16 cellular contexts compared by ENCODE assay signal in the genomic region with DNA sequence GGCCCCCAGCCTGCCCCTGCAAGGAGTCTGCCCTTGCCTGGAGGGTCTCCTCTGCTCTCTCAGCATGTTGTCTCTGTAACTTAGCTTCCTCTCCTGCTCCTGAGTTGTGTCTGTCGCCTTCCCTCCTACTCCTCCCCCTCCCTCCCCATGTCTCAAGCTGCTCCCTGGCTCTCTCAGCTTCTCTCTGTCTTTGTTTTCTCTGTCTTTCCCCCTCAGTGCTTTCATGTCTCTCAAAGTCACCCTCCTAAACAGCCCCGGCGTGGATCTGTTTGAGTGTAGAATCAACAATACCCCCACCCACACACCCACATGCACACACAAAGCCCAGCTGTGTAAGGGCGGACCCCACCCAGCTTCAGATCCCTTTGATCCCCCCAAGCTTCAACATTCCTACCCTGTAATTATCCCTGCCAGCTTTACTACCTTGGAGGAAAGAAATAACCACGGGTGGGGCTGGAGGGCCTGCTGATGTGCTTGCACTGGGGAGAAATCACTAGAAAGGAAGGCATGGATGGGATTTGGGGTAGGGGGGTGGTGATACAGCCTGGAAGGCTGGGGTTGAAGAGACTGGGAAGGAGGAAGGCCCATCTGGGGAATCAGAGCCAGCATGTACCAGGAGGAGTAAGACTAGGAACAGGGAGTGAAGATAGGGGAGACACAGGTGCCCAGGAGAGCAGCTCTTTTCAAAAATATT. TPM values are rescaled to one million over a fixed set of nuclear protein-coding genes. Genes with fewer than 3 reads are reported as not detected.
DNase-seq lines count a peak whose midpoint lies in the region; ATAC-seq, FAIRE-seq and TF ChIP-seq lines count a peak whose summit lies in the region.
"Had no signal": no experiment of that assay in that cellular context is flagged by ENCODE, and none has a peak within 500 bp of the region (broad histone marks: within the 10 kb centered on the region; RNA-seq: fewer than 3 reads in every experiment).

No MANE protein-coding gene starts in this region.

- CTCF ChIA-PET in HepG2 (lab: Yijun Ruan, JAX; ENCODE audit: low intra/inter-chr PET ratio, low total read pairs), result no interaction called here

- in situ Hi-C loops in HepG2 (cut with HindIII; ENCODE audit: extremely low pct_ligation_motif_present, low pct_unique_long_range_greater_than_20kb), result no loop called here

- H3K27ac ChIP-seq in HepG2 (ENCODE audit: extremely low read length, insufficient read depth, low read length) (no peak overlapping the region), right lobe of liver (no peak overlapping the region), ectodermal cell (ENCODE audit: insufficient read depth, low read depth, low read length, poor library complexity, severe bottlenecking) (peak overlapping the region; percentile 71), dorsolateral prefrontal cortex (no peak overlapping the region)
- H3K27ac ChIP-seq: pancreas, tibial nerve had no signal

- 2% methylated on average over 5 of the region's 5 CpGs for WGBS in HepG2 (ENCODE audit: low lambda C conversion rate)
- WGBS in right lobe of liver (ENCODE audit: insufficient coverage, low coverage, low lambda C conversion rate, missing lambda C conversion rate), result 70% methylated on average over 4 of the region's 5 CpGs
- WGBS in ectodermal cell, 2 experiments, result 8 to 10% methylated on average over 5 of the region's 5 CpGs

- peak overlapping the region; percentile 63 for H3K4me2 ChIP-seq in HepG2 (ENCODE audit: low read depth, low read length)

- no TSS peak for BruUV-seq in HepG2 (replicated peaks; lab: Mats Ljungman, UMichigan)

- H3K4me3 Mint-ChIP-seq in naive thymus-derived CD8-positive, alpha-beta T cell, result peak overlapping the region in 1 of 10 donors; percentile 5
- H3K4me3 Mint-ChIP-seq: activated T-helper 17 cell treated with anti-CD3 and anti-CD28 coated beads, Interleukin-2, amount 50 U/mL, for 72 hours had no signal

- H2AFZ ChIP-seq in HepG2 (ENCODE audit: low read length), result peak overlapping the region; percentile 5

- peak; percentile 32 for FAIRE-seq in HepG2 (lab: Jason Lieb, UNC)
- FAIRE-seq: frontal cortex, pancreas had no signal

- H3K27me3 ChIP-seq in HepG2 (ENCODE audit: control insufficient read depth in 1 of 2, insufficient read depth in 2 of 2, low read length in 2 of 2) (peaks cover 14 to 51% of the 10 kb centered on the region in 2 experiments; a peak in 4 of 5 replicates), right lobe of liver (no peaks in the 10 kb centered on the region), ectodermal cell (ENCODE audit: control insufficient read depth, insufficient read depth, low read length, poor library complexity, severe bottlenecking) (peaks cover 38% of the 10 kb centered on the region), dorsolateral prefrontal cortex (no peaks in the 10 kb centered on the region)
- H3K27me3 ChIP-seq: pancreas, tibial nerve had no signal

- no peak overlapping the region; the same call in 1 of the 2 replicates for H3K9ac ChIP-seq in HepG2 (ENCODE audit: insufficient read depth, low read depth, low read length)

- peak; percentile 68 for DNase-seq in HepG2 (ENCODE audit: low spot score)
- no peak for DNase-seq in right lobe of liver
- DNase-seq in naive thymus-derived CD8-positive, alpha-beta T cell, result no peak
- DNase-seq in dorsolateral prefrontal cortex, result no peak
- DNase-seq in NCI-H1694 treated with DMSO at 0.1 percent for 48 hours (lab: John Stamatoyannopoulos, UW), result no peak
- no peak for DNase-seq in kidney tubule cell (ENCODE audit: low spot score)
- DNase-seq: activated CD4-positive, alpha-beta T cell treated with anti-CD3 and anti-CD28 coated beads, Interleukin-2, amount 50 U/mL, for 1 hour; NCI-H446 treated with DMSO at 0.1 percent for 48 hours; pancreas; RPMI8226; T-helper 2 cell had no signal

- H3K36me3 ChIP-seq in HepG2 (replicated peaks in 1 of 2; ENCODE audit: control insufficient read depth in 1 of 2, insufficient read depth in 2 of 2, low read length in 2 of 2) (no peaks in the 10 kb centered on the region), right lobe of liver (no peaks in the 10 kb centered on the region), ectodermal cell (ENCODE audit: control insufficient read depth, insufficient read depth, low read length) (no peaks in the 10 kb centered on the region)
- H3K36me3 ChIP-seq: pancreas, tibial nerve had no signal

- no peaks in the 10 kb centered on the region for H3K9me3 Mint-ChIP-seq in naive thymus-derived CD8-positive, alpha-beta T cell
- H3K9me3 Mint-ChIP-seq: activated T-helper 17 cell treated with anti-CD3 and anti-CD28 coated beads, Interleukin-2, amount 50 U/mL, for 72 hours had no signal

- no peak for TF ChIP-seq CTCF in HepG2 (CRISPR knock-in tag; IDR thresholded peaks at IDR 0.05)
- no peak for TF ChIP-seq CTCF in right lobe of liver (IDR thresholded peaks at IDR 0.05)
- TF ChIP-seq CTCF in dorsolateral prefrontal cortex (IDR thresholded peaks at IDR 0.05 in 54 of 56, conservative IDR thresholded peaks at IDR 0.05 in 2 of 56; ENCODE audit: low read depth in 1 of 56, partially characterized antibody in 56 of 56), result no peak

- intact Hi-C loops in HepG2 (cut with micrococcal nuclease; ENCODE audit: unreplicated experiment), result no loop called here
- intact Hi-C loops in right lobe of liver (cut with DNase I), result loop anchor here in 1 of 2 donors (10.0 kb wide), 1 partner anchor 51 kb away; a partner anchor contains a TSS
- intact Hi-C loops in dorsolateral prefrontal cortex (cut with DNase I), result no loop called here

- no peaks in the 10 kb centered on the region for H4K20me1 ChIP-seq in HepG2 (ENCODE audit: insufficient read depth, low read length)

- TF ChIP-seq RAD21 in HepG2 (CRISPR knock-in tag; IDR thresholded peaks at IDR 0.05), result no peak

- no peaks in the 10 kb centered on the region for H3K36me3 Mint-ChIP-seq in naive thymus-derived CD8-positive, alpha-beta T cell

- peak overlapping the region in 1 of 3 experiments; percentile 43; a peak in 2 of 6 replicates for H3K4me3 ChIP-seq in HepG2 (replicated peaks in 1 of 3; ENCODE audit: insufficient read depth in 1 of 3, low read depth in 2 of 3, low read length in 3 of 3)
- H3K4me3 ChIP-seq in right lobe of liver, result no peak overlapping the region
- H3K4me3 ChIP-seq in ectodermal cell (ENCODE audit: insufficient read depth, low read depth, low read length), result no peak overlapping the region
- H3K4me3 ChIP-seq in dorsolateral prefrontal cortex, result no peak overlapping the region
- H3K4me3 ChIP-seq: pancreas, tibial nerve had no signal

- ATAC-seq in HepG2, result no peak; the same call in 2 of the 3 replicates
- no peak for ATAC-seq in right lobe of liver
- ATAC-seq in naive thymus-derived CD8-positive, alpha-beta T cell, result no peak
- ATAC-seq in GM21717 (IDR thresholded peaks at IDR 0.05; ENCODE audit: unreplicated experiment), result no peak
- ATAC-seq: activated T-helper 17 cell treated with anti-CD3 and anti-CD28 coated beads, Interleukin-2, amount 50 U/mL, for 72 hours; pancreas had no signal

- no peaks in the 10 kb centered on the region for H3K27me3 Mint-ChIP-seq in naive thymus-derived CD8-positive, alpha-beta T cell
- H3K27me3 Mint-ChIP-seq: activated T-helper 17 cell treated with anti-CD3 and anti-CD28 coated beads, Interleukin-2, amount 50 U/mL, for 72 hours had no signal

- no peak for TF ChIP-seq EP300 in HepG2 (IDR thresholded peaks at IDR 0.05; ENCODE audit: low read depth in 2 of 2, low read length in 2 of 2)
- TF ChIP-seq EP300 in HepG2 (CRISPR knock-in tag; IDR thresholded peaks at IDR 0.05; ENCODE audit: borderline replicate concordance), result no peak

- peaks cover 18 to 28% (median 25%) of the 10 kb centered on the region in 4 donors for H3K4me1 Mint-ChIP-seq in naive thymus-derived CD8-positive, alpha-beta T cell

- POLR2A ChIA-PET in HepG2 (lab: Yijun Ruan, JAX), result interaction anchor here (0.6 to 5.1 kb wide), 18 partner anchors 11 to 188 kb away, joined by 3 to 31 read pairs (median 4); a partner anchor contains a TSS
- POLR2A ChIA-PET in naive thymus-derived CD8-positive, alpha-beta T cell (lab: Charles Lee), result interaction anchor here (1.0 kb wide), 1 partner anchor 11 kb away, joined by 5 read pairs; a partner anchor contains a TSS

- TF ChIP-seq POLR2A in HepG2 (IDR thresholded peaks at IDR 0.05; ENCODE audit: insufficient read depth in 1 of 2, low read depth in 2 of 2, low read length in 2 of 2) (no peak), right lobe of liver (IDR thresholded peaks at IDR 0.05) (no peak)

- peak overlapping the region in 7 of 10 donors; percentile 10 to 88 (median 75) for H3K27ac Mint-ChIP-seq in naive thymus-derived CD8-positive, alpha-beta T cell
- H3K27ac Mint-ChIP-seq: activated T-helper 17 cell treated with anti-CD3 and anti-CD28 coated beads, Interleukin-2, amount 50 U/mL, for 72 hours had no signal

- H3K9me3 ChIP-seq in HepG2 (ENCODE audit: low read length) (no peaks in the 10 kb centered on the region), right lobe of liver (no peaks in the 10 kb centered on the region), ectodermal cell (ENCODE audit: control insufficient read depth, low read length) (no peaks in the 10 kb centered on the region)
- H3K9me3 ChIP-seq: pancreas, tibial nerve had no signal

- H3K4me1 ChIP-seq in HepG2 (ENCODE audit: insufficient read depth, low read length) (peaks cover 34% of the 10 kb centered on the region), right lobe of liver (no peaks in the 10 kb centered on the region), ectodermal cell (ENCODE audit: control insufficient read depth, insufficient read depth, low read length) (peaks cover 34% of the 10 kb centered on the region)
- H3K4me1 ChIP-seq: pancreas had no signal

- H3K79me2 ChIP-seq in HepG2 (ENCODE audit: insufficient read depth, low read length), result no peaks in the 10 kb centered on the region

RNA-seq across cellular contexts. Expression of a gene that starts 1.0 kb away (rescaled TPM):
- total RNA-seq in HepG2 (2016; rRNA removed; fragmentation: Illumina TruSeq; extraction: Trizol) (not detected in 2 replicates), right lobe of liver (not detected), dorsolateral prefrontal cortex (1 to 10 TPM in 3 of 120 experiments, not detected in 117; 1.6 to 2.9 (median 1.7) TPM)
- not detected in 2 replicates for total RNA-seq in HepG2 (2016; cell fraction: cytosol; rRNA removed; fragmentation: Illumina TruSeq; extraction: Trizol; ENCODE audit: low read depth)
- not detected in 2 replicates for total RNA-seq in HepG2 (2016; cell fraction: insoluble cytoplasmic fraction; rRNA removed; fragmentation: Illumina TruSeq; extraction: Trizol)
- total RNA-seq in HepG2 (2016; cell fraction: membrane; rRNA removed; fragmentation: Illumina TruSeq; extraction: Trizol), result not detected in 2 replicates
- total RNA-seq in HepG2 (2016; cell fraction: nucleus; rRNA removed; fragmentation: Illumina TruSeq; extraction: Trizol), result not detected in 2 replicates
- not detected in 2 replicates for polyA plus RNA-seq in HepG2 (2011; rRNA removed)
- not detected in 2 replicates for polyA plus RNA-seq in HepG2 (2011; cell fraction: cytosol; rRNA removed)
- polyA plus RNA-seq in HepG2 (2011; cell fraction: nucleus; rRNA removed), result not detected in 2 replicates
- polyA plus RNA-seq in HepG2 (2012), result 0.47 TPM in 1 of 2 replicates, not detected in the other
- polyA plus RNA-seq in HepG2 (2016; cell fraction: cytosol; fragmentation: Illumina TruSeq; extraction: Trizol; ENCODE audit: low read depth), result not detected in 2 replicates
- polyA plus RNA-seq in HepG2 (2016; cell fraction: insoluble cytoplasmic fraction; fragmentation: Illumina TruSeq; extraction: Trizol; ENCODE audit: low read depth), result not detected in 2 replicates
- not detected in 2 replicates for polyA plus RNA-seq in HepG2 (2016; cell fraction: membrane; fragmentation: Illumina TruSeq; extraction: Trizol; ENCODE audit: low read depth)
- polyA plus RNA-seq in HepG2 (2016; cell fraction: nucleus; fragmentation: Illumina TruSeq; extraction: Trizol; ENCODE audit: insufficient read depth, low read depth), result not detected in 2 replicates
- polyA minus RNA-seq in HepG2 (2011; rRNA and poly(A)+ RNA removed; ENCODE audit: low replicate concordance), result not detected in 2 replicates
- not detected in 2 replicates for polyA minus RNA-seq in HepG2 (2011; cell fraction: cytosol; rRNA and poly(A)+ RNA removed)
- polyA minus RNA-seq in HepG2 (2011; cell fraction: nucleus; rRNA and poly(A)+ RNA removed), result not detected in 2 replicates
- polyA plus RNA-seq in ectodermal cell (2013, experiment 1 of 4), result not detected
- not detected for polyA plus RNA-seq in ectodermal cell (2013, experiment 2 of 4)
- not detected for polyA plus RNA-seq in ectodermal cell (2013, experiment 3 of 4)
- polyA plus RNA-seq in ectodermal cell (2013, experiment 4 of 4), result not detected
- not detected for total RNA-seq in naive thymus-derived CD8-positive, alpha-beta T cell
- not detected for polyA plus RNA-seq in naive thymus-derived CD8-positive, alpha-beta T cell
- total RNA-seq: activated T-helper 17 cell treated with anti-CD3 and anti-CD28 coated beads, Interleukin-2, amount 50 U/mL, for 72 hours; frontal cortex; pancreas; tibial nerve had no signal
- polyA plus RNA-seq: pancreas had no signal

RNA-seq across cellular contexts. Expression of a gene that starts 7.4 kb away (rescaled TPM):
- total RNA-seq in HepG2 (2016; rRNA removed; fragmentation: Illumina TruSeq; extraction: Trizol), result not detected in 2 replicates
- not detected in 2 replicates for total RNA-seq in HepG2 (2016; cell fraction: cytosol; rRNA removed; fragmentation: Illumina TruSeq; extraction: Trizol; ENCODE audit: low read depth)
- not detected in 2 replicates for total RNA-seq in HepG2 (2016; cell fraction: insoluble cytoplasmic fraction; rRNA removed; fragmentation: Illumina TruSeq; extraction: Trizol)
- not detected in 2 replicates for total RNA-seq in HepG2 (2016; cell fraction: membrane; rRNA removed; fragmentation: Illumina TruSeq; extraction: Trizol)
- not detected in 2 replicates for total RNA-seq in HepG2 (2016; cell fraction: nucleus; rRNA removed; fragmentation: Illumina TruSeq; extraction: Trizol)
- polyA plus RNA-seq in HepG2 (2011; rRNA removed), result 0.15 and 0.21 TPM in 2 replicates
- 0.13 TPM in 1 of 2 replicates, not detected in the other for polyA plus RNA-seq in HepG2 (2011; cell fraction: cytosol; rRNA removed)
- polyA plus RNA-seq in HepG2 (2011; cell fraction: nucleus; rRNA removed), result 0.42 and 0.76 TPM in 2 replicates
- 0.31 TPM in 1 of 2 replicates, not detected in the other for polyA plus RNA-seq in HepG2 (2012)
- not detected in 2 replicates for polyA plus RNA-seq in HepG2 (2016; cell fraction: cytosol; fragmentation: Illumina TruSeq; extraction: Trizol; ENCODE audit: low read depth)
- not detected in 2 replicates for polyA plus RNA-seq in HepG2 (2016; cell fraction: insoluble cytoplasmic fraction; fragmentation: Illumina TruSeq; extraction: Trizol; ENCODE audit: low read depth)
- not detected in 2 replicates for polyA plus RNA-seq in HepG2 (2016; cell fraction: membrane; fragmentation: Illumina TruSeq; extraction: Trizol; ENCODE audit: low read depth)
- 0.72 TPM in 1 of 2 replicates, not detected in the other for polyA plus RNA-seq in HepG2 (2016; cell fraction: nucleus; fragmentation: Illumina TruSeq; extraction: Trizol; ENCODE audit: insufficient read depth, low read depth)
- 0.28 TPM in 1 of 2 replicates, not detected in the other for polyA minus RNA-seq in HepG2 (2011; rRNA and poly(A)+ RNA removed; ENCODE audit: low replicate concordance)
- not detected in 2 replicates for polyA minus RNA-seq in HepG2 (2011; cell fraction: cytosol; rRNA and poly(A)+ RNA removed)
- not detected in 2 replicates for polyA minus RNA-seq in HepG2 (2011; cell fraction: nucleus; rRNA and poly(A)+ RNA removed)
- total RNA-seq in right lobe of liver, result not detected
- 1.00 TPM for polyA plus RNA-seq in ectodermal cell (2013, experiment 1 of 4)
- 0.78 TPM for polyA plus RNA-seq in ectodermal cell (2013, experiment 2 of 4)
- polyA plus RNA-seq in ectodermal cell (2013, experiment 3 of 4), result 0.64 TPM
- 0.77 TPM for polyA plus RNA-seq in ectodermal cell (2013, experiment 4 of 4)
- not detected for total RNA-seq in naive thymus-derived CD8-positive, alpha-beta T cell
- not detected for polyA plus RNA-seq in naive thymus-derived CD8-positive, alpha-beta T cell
- 1 to 10 TPM in 1 of 120 experiments, under 1 TPM in 10, not detected in 109; 0.42 to 1.3 (median 0.57) TPM for total RNA-seq in dorsolateral prefrontal cortex
- total RNA-seq: frontal cortex, pancreas, tibial nerve had no signal
- polyA plus RNA-seq: pancreas had no signal

RNA-seq across cellular contexts. Expression of a gene that starts 7.5 kb away (rescaled TPM):
- total RNA-seq in HepG2 (2016; rRNA removed; fragmentation: Illumina TruSeq; extraction: Trizol) (not detected in 2 replicates), right lobe of liver (not detected), dorsolateral prefrontal cortex (not detected)
- total RNA-seq in HepG2 (2016; cell fraction: cytosol; rRNA removed; fragmentation: Illumina TruSeq; extraction: Trizol; ENCODE audit: low read depth), result not detected in 2 replicates
- not detected in 2 replicates for total RNA-seq in HepG2 (2016; cell fraction: insoluble cytoplasmic fraction; rRNA removed; fragmentation: Illumina TruSeq; extraction: Trizol)
- not detected in 2 replicates for total RNA-seq in HepG2 (2016; cell fraction: membrane; rRNA removed; fragmentation: Illumina TruSeq; extraction: Trizol)
- total RNA-seq in HepG2 (2016; cell fraction: nucleus; rRNA removed; fragmentation: Illumina TruSeq; extraction: Trizol), result not detected in 2 replicates
- polyA plus RNA-seq in HepG2 (2011; rRNA removed), result not detected in 2 replicates
- polyA plus RNA-seq in HepG2 (2011; cell fraction: cytosol; rRNA removed), result not detected in 2 replicates
- not detected in 2 replicates for polyA plus RNA-seq in HepG2 (2011; cell fraction: nucleus; rRNA removed)
- not detected in 2 replicates for polyA plus RNA-seq in HepG2 (2012)
- polyA plus RNA-seq in HepG2 (2016; cell fraction: cytosol; fragmentation: Illumina TruSeq; extraction: Trizol; ENCODE audit: low read depth), result not detected in 2 replicates
- polyA plus RNA-seq in HepG2 (2016; cell fraction: insoluble cytoplasmic fraction; fragmentation: Illumina TruSeq; extraction: Trizol; ENCODE audit: low read depth), result not detected in 2 replicates
- polyA plus RNA-seq in HepG2 (2016; cell fraction: membrane; fragmentation: Illumina TruSeq; extraction: Trizol; ENCODE audit: low read depth), result not detected in 2 replicates
- polyA plus RNA-seq in HepG2 (2016; cell fraction: nucleus; fragmentation: Illumina TruSeq; extraction: Trizol; ENCODE audit: insufficient read depth, low read depth), result not detected in 2 replicates
- not detected in 2 replicates for polyA minus RNA-seq in HepG2 (2011; rRNA and poly(A)+ RNA removed; ENCODE audit: low replicate concordance)
- polyA minus RNA-seq in HepG2 (2011; cell fraction: cytosol; rRNA and poly(A)+ RNA removed), result not detected in 2 replicates
- not detected in 2 replicates for polyA minus RNA-seq in HepG2 (2011; cell fraction: nucleus; rRNA and poly(A)+ RNA removed)
- polyA plus RNA-seq in ectodermal cell (2013, experiment 1 of 4), result not detected
- not detected for polyA plus RNA-seq in ectodermal cell (2013, experiment 2 of 4)
- not detected for polyA plus RNA-seq in ectodermal cell (2013, experiment 3 of 4)
- not detected for polyA plus RNA-seq in ectodermal cell (2013, experiment 4 of 4)
- total RNA-seq in naive thymus-derived CD8-positive, alpha-beta T cell, result not detected
- not detected for polyA plus RNA-seq in naive thymus-derived CD8-positive, alpha-beta T cell
- total RNA-seq: activated T-helper 17 cell treated with anti-CD3 and anti-CD28 coated beads, Interleukin-2, amount 50 U/mL, for 72 hours; frontal cortex; pancreas; tibial nerve had no signal
- polyA plus RNA-seq: pancreas had no signal

RNA-seq across cellular contexts. Expression of a gene that starts 9.0 kb away (rescaled TPM):
- total RNA-seq in HepG2 (2016; rRNA removed; fragmentation: Illumina TruSeq; extraction: Trizol) (not detected in 2 replicates), right lobe of liver (under 1 TPM in 2 of 6 experiments, not detected in 4; 0.33 to 0.56 TPM), dorsolateral prefrontal cortex (1 to 10 TPM in 1 of 120 experiments, under 1 TPM in 37, not detected in 82; 0.19 to 1.1 (median 0.37) TPM)
- total RNA-seq in HepG2 (2016; cell fraction: cytosol; rRNA removed; fragmentation: Illumina TruSeq; extraction: Trizol; ENCODE audit: low read depth), result not detected in 2 replicates
- total RNA-seq in HepG2 (2016; cell fraction: insoluble cytoplasmic fraction; rRNA removed; fragmentation: Illumina TruSeq; extraction: Trizol), result not detected in 2 replicates
- not detected in 2 replicates for total RNA-seq in HepG2 (2016; cell fraction: membrane; rRNA removed; fragmentation: Illumina TruSeq; extraction: Trizol)
- not detected in 2 replicates for total RNA-seq in HepG2 (2016; cell fraction: nucleus; rRNA removed; fragmentation: Illumina TruSeq; extraction: Trizol)
- not detected in 2 replicates for polyA plus RNA-seq in HepG2 (2011; rRNA removed)
- not detected in 2 replicates for polyA plus RNA-seq in HepG2 (2011; cell fraction: cytosol; rRNA removed)
- polyA plus RNA-seq in HepG2 (2011; cell fraction: nucleus; rRNA removed), result not detected in 2 replicates
- 0.08 and 0.15 TPM in 2 replicates for polyA plus RNA-seq in HepG2 (2012)
- polyA plus RNA-seq in HepG2 (2016; cell fraction: cytosol; fragmentation: Illumina TruSeq; extraction: Trizol; ENCODE audit: low read depth), result not detected in 2 replicates
- polyA plus RNA-seq in HepG2 (2016; cell fraction: insoluble cytoplasmic fraction; fragmentation: Illumina TruSeq; extraction: Trizol; ENCODE audit: low read depth), result not detected in 2 replicates
- polyA plus RNA-seq in HepG2 (2016; cell fraction: membrane; fragmentation: Illumina TruSeq; extraction: Trizol; ENCODE audit: low read depth), result not detected in 2 replicates
- polyA plus RNA-seq in HepG2 (2016; cell fraction: nucleus; fragmentation: Illumina TruSeq; extraction: Trizol; ENCODE audit: insufficient read depth, low read depth), result not detected in 2 replicates
- not detected in 2 replicates for polyA minus RNA-seq in HepG2 (2011; rRNA and poly(A)+ RNA removed; ENCODE audit: low replicate concordance)
- not detected in 2 replicates for polyA minus RNA-seq in HepG2 (2011; cell fraction: cytosol; rRNA and poly(A)+ RNA removed)
- not detected in 2 replicates for polyA minus RNA-seq in HepG2 (2011; cell fraction: nucleus; rRNA and poly(A)+ RNA removed)
- polyA plus RNA-seq in ectodermal cell (2013, experiment 1 of 4), result not detected
- polyA plus RNA-seq in ectodermal cell (2013, experiment 2 of 4), result not detected
- polyA plus RNA-seq in ectodermal cell (2013, experiment 3 of 4), result not detected
- not detected for polyA plus RNA-seq in ectodermal cell (2013, experiment 4 of 4)
- 1 to 10 TPM; 1.4 to 1.9 TPM for total RNA-seq in naive thymus-derived CD8-positive, alpha-beta T cell
- 1 to 10 TPM; 1.2 to 4.9 (median 1.3) TPM for polyA plus RNA-seq in naive thymus-derived CD8-positive, alpha-beta T cell
- total RNA-seq: activated T-helper 17 cell treated with anti-CD3 and anti-CD28 coated beads, Interleukin-2, amount 50 U/mL, for 72 hours; frontal cortex; tibial nerve had no signal

RNA-seq across cellular contexts. Expression of a gene that starts 11.0 kb away (rescaled TPM):
- 16.2 and 43.5 TPM in 2 replicates for total RNA-seq in HepG2 (2016; rRNA removed; fragmentation: Illumina TruSeq; extraction: Trizol)
- 10.8 and 11.4 TPM in 2 replicates for total RNA-seq in HepG2 (2016; cell fraction: cytosol; rRNA removed; fragmentation: Illumina TruSeq; extraction: Trizol; ENCODE audit: low read depth)
- 15.1 and 42.2 TPM in 2 replicates for total RNA-seq in HepG2 (2016; cell fraction: insoluble cytoplasmic fraction; rRNA removed; fragmentation: Illumina TruSeq; extraction: Trizol)
- total RNA-seq in HepG2 (2016; cell fraction: membrane; rRNA removed; fragmentation: Illumina TruSeq; extraction: Trizol), result 18.3 and 19.8 TPM in 2 replicates
- total RNA-seq in HepG2 (2016; cell fraction: nucleus; rRNA removed; fragmentation: Illumina TruSeq; extraction: Trizol), result 54.6 and 60.7 TPM in 2 replicates
- polyA plus RNA-seq in HepG2 (2011; rRNA removed), result 45.4 and 49.0 TPM in 2 replicates
- 36.7 and 41.5 TPM in 2 replicates for polyA plus RNA-seq in HepG2 (2011; cell fraction: cytosol; rRNA removed)
- polyA plus RNA-seq in HepG2 (2011; cell fraction: nucleus; rRNA removed), result 157 and 186 TPM in 2 replicates
- polyA plus RNA-seq in HepG2 (2012), result 24.5 and 28.4 TPM in 2 replicates
- polyA plus RNA-seq in HepG2 (2016; cell fraction: cytosol; fragmentation: Illumina TruSeq; extraction: Trizol; ENCODE audit: low read depth), result 5.9 and 6.9 TPM in 2 replicates
- polyA plus RNA-seq in HepG2 (2016; cell fraction: insoluble cytoplasmic fraction; fragmentation: Illumina TruSeq; extraction: Trizol; ENCODE audit: low read depth), result 10.5 and 12.1 TPM in 2 replicates
- polyA plus RNA-seq in HepG2 (2016; cell fraction: membrane; fragmentation: Illumina TruSeq; extraction: Trizol; ENCODE audit: low read depth), result 8.7 and 9.4 TPM in 2 replicates
- polyA plus RNA-seq in HepG2 (2016; cell fraction: nucleus; fragmentation: Illumina TruSeq; extraction: Trizol; ENCODE audit: insufficient read depth, low read depth), result 86.5 and 92.7 TPM in 2 replicates
- 62.6 and 78.7 TPM in 2 replicates for polyA minus RNA-seq in HepG2 (2011; rRNA and poly(A)+ RNA removed; ENCODE audit: low replicate concordance)
- 16.2 and 16.4 TPM in 2 replicates for polyA minus RNA-seq in HepG2 (2011; cell fraction: cytosol; rRNA and poly(A)+ RNA removed)
- polyA minus RNA-seq in HepG2 (2011; cell fraction: nucleus; rRNA and poly(A)+ RNA removed), result 38.2 and 46.5 TPM in 2 replicates
- 10 to 100 TPM; 29.7 to 34.8 (median 31.2) TPM for total RNA-seq in right lobe of liver
- polyA plus RNA-seq in ectodermal cell (2013, experiment 1 of 4), result 45.6 TPM
- polyA plus RNA-seq in ectodermal cell (2013, experiment 2 of 4), result 52.6 TPM
- polyA plus RNA-seq in ectodermal cell (2013, experiment 3 of 4), result 41.7 TPM
- 47.9 TPM for polyA plus RNA-seq in ectodermal cell (2013, experiment 4 of 4)
- total RNA-seq in naive thymus-derived CD8-positive, alpha-beta T cell, result 10 to 100 TPM; 58.4 to 59.9 TPM
- polyA plus RNA-seq in naive thymus-derived CD8-positive, alpha-beta T cell, result 10 to 100 TPM; 26.9 to 35.5 (median 34.1) TPM
- total RNA-seq in dorsolateral prefrontal cortex, result 10 to 100 TPM; 43.5 to 81.1 (median 56.8) TPM
